ENCODE assay signal across 8 cellular contexts in genomic region chr1:223700942-223701637, GRCh38.
DNase-seq lines count a peak whose midpoint lies in the region; ATAC-seq lines count a peak whose summit lies in the region.

No MANE protein-coding gene starts in this region.

- no peaks in the 10 kb centered on the region for H3K27me3 ChIP-seq in duodenal mucosa (ENCODE audit: control insufficient read depth in 1 of 2, insufficient read depth in 2 of 2, low read length in 2 of 2)

- peaks cover 11 to 21% of the 10 kb centered on the region in 2 donors for H3K4me1 ChIP-seq in duodenal mucosa (ENCODE audit: control insufficient read depth in 1 of 2, insufficient read depth in 2 of 2, low read length in 2 of 2)

- peak; percentile 92 for DNase-seq in GM04504 (ENCODE audit: low read depth)
- DNase-seq in NCI-H69 (lab: John Stamatoyannopoulos, UW), result peak; percentile 26
- DNase-seq in non-pigmented ciliary epithelial cell (ENCODE audit: low read depth), result peak; percentile 95
- no peak for DNase-seq in NCI-H446 (lab: John Stamatoyannopoulos, UW)
- DNase-seq in CD1c-positive myeloid dendritic cell (ENCODE audit: extremely low spot score), result no peak

- no peak overlapping the region for H3K4me3 ChIP-seq in duodenal mucosa (ENCODE audit: low read depth in 1 of 2, low read length in 2 of 2)

- no peaks in the 10 kb centered on the region for H3K36me3 ChIP-seq in duodenal mucosa (ENCODE audit: control insufficient read depth in 1 of 2, insufficient read depth in 2 of 2, low read length in 2 of 2)

- no peaks in the 10 kb centered on the region for H3K9me3 ChIP-seq in duodenal mucosa (ENCODE audit: control insufficient read depth in 1 of 2, low read length in 2 of 2)

- H3K27ac ChIP-seq in duodenal mucosa (ENCODE audit: low read depth, low read length), result peak overlapping the region; percentile 76

- no peak overlapping the region for H3K9ac ChIP-seq in duodenal mucosa (ENCODE audit: low read depth in 1 of 2, low read length in 2 of 2)

- ATAC-seq in GM18519 (IDR thresholded peaks at IDR 0.05; ENCODE audit: low FRiP score, unreplicated experiment) (no peak), GM19397 (IDR thresholded peaks at IDR 0.05; ENCODE audit: unreplicated experiment) (no peak)

Comparison
In these comparisons a context has a peak if more than half of its experiments do, and no peak if none do; other contexts are left out.
1. DNase-seq: peak in GM04504 (single experiment), NCI-H69 (single experiment) and non-pigmented ciliary epithelial cell (single experiment); none in NCI-H446 (0 of 2) and CD1c-positive myeloid dendritic cell (single experiment).